Comparison of ENCODE assay signal across 1 cellular context in genomic region chr3:71416868-71417267, GRCh38.
TF ChIP-seq lines count a peak whose summit lies in the region.

No MANE protein-coding gene starts in this region.

TF ChIP-seq in H1, 55 proteins besides CTCF, POLR2A, EP300 and RAD21 (continued from another document):
- TF ChIP-seq, protein P1, sequence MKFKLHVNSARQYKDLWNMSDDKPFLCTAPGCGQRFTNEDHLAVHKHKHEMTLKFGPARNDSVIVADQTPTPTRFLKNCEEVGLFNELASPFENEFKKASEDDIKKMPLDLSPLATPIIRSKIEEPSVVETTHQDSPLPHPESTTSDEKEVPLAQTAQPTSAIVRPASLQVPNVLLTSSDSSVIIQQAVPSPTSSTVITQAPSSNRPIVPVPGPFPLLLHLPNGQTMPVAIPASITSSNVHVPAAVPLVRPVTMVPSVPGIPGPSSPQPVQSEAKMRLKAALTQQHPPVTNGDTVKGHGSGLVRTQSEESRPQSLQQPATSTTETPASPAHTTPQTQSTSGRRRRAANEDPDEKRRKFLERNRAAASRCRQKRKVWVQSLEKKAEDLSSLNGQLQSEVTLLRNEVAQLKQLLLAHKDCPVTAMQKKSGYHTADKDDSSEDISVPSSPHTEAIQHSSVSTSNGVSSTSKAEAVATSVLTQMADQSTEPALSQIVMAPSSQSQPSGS (IDR thresholded peaks at IDR 0.05; ENCODE audit: low read length) = no peak
- TF ChIP-seq POU5F1 (IDR thresholded peaks at IDR 0.05; ENCODE audit: low read depth, low read length) = no peak
- TF ChIP-seq CEBPB (IDR thresholded peaks at IDR 0.05; ENCODE audit: low read depth, low read length) = no peak
- TF ChIP-seq ZNF274 (IDR thresholded peaks at IDR 0.05; ENCODE audit: borderline replicate concordance, extremely low read depth, low read length) = no peak
- TF ChIP-seq BACH1 (IDR thresholded peaks at IDR 0.05; ENCODE audit: low read length) = no peak
- TF ChIP-seq KDM4A (IDR thresholded peaks at IDR 0.05; ENCODE audit: low read depth, low read length, severe bottlenecking) = no peak
- no peak for TF ChIP-seq RBBP5 (IDR thresholded peaks at IDR 0.05; ENCODE audit: borderline replicate concordance, low read depth, low read length)
- TF ChIP-seq CHD1 (IDR thresholded peaks at IDR 0.05; ENCODE audit: low read depth, low read length) = no peak
- no peak for TF ChIP-seq GABPA (IDR thresholded peaks at IDR 0.05; ENCODE audit: borderline replicate concordance, insufficient read depth, low read length)
- no peak for TF ChIP-seq SIRT6 (IDR thresholded peaks at IDR 0.05; ENCODE audit: low read length)
- TF ChIP-seq KDM1A (IDR thresholded peaks at IDR 0.05; ENCODE audit: borderline replicate concordance, low read length) = no peak
- no peak for TF ChIP-seq FOSL1 (IDR thresholded peaks at IDR 0.05; ENCODE audit: insufficient read depth, low read depth, low read length)
- no peak for TF ChIP-seq SIN3A (conservative IDR thresholded peaks at IDR 0.05 in 1 of 2, IDR thresholded peaks at IDR 0.05 in 1 of 2; ENCODE audit: low read depth in 1 of 2, low read length in 2 of 2)
- TF ChIP-seq RFX5 (IDR thresholded peaks at IDR 0.05; ENCODE audit: borderline replicate concordance, low read depth, low read length) = no peak
- no peak for TF ChIP-seq BRCA1 (IDR thresholded peaks at IDR 0.05; ENCODE audit: low read depth, low read length)
- TF ChIP-seq, protein P2, sequence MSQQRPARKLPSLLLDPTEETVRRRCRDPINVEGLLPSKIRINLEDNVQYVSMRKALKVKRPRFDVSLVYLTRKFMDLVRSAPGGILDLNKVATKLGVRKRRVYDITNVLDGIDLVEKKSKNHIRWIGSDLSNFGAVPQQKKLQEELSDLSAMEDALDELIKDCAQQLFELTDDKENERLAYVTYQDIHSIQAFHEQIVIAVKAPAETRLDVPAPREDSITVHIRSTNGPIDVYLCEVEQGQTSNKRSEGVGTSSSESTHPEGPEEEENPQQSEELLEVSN (IDR thresholded peaks at IDR 0.05) = no peak
